In the genomic region with DNA sequence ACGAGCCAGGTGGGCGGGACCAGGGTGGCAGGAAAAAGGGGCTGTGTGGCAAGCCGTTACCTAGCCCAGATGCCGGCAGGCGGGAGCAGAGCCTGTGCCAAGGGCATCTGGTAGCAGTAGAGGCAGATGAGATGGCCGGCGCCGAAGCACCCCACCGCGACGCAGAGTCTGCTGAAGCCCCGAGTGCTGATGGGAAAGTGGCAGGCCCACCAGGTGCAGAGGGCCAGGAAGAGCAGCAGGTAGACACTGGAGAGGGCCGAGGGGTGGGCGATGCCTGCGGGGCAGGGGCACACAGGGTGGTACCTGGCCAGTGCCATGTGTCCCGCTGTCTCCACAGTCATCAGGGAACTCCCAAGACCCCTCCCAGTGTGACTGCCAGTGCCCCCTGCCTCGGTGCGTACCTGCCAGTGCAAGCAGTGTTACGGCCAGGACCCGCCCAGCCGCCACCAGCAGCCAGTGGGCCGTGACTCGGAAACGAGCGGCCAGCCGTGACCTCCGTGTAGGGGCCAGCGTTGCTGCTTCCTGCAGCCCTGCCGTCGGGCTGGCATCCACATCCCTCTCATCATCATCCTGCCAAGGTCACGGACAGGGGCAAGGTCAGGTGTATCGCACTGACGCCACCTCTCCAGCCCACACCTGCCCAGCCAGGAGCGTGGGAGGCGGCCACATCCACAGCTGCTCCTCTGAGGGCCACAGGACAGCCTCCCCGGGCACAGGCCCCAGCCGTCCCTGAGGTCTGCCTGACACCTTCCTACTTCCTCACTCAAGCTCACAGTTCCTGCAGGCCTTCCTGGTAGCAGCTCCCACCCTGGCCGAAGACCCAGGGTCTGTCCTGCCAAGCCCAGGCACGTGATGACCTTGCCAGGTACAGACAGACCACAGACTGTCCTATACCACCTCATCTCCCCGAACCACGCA, we compare ENCODE assay signal across 1 cellular context.
TF ChIP-seq lines count a peak whose summit lies in the region.

No MANE protein-coding gene starts in this region.

TF ChIP-seq in HepG2, 621 proteins besides CTCF, POLR2A, EP300 and RAD21 (continues in another document):
- TF ChIP-seq PCBP1 (IDR thresholded peaks at IDR 0.05; ENCODE audit: borderline replicate concordance, low read depth, low read length) (no peak), HOXD1 (CRISPR knock-in tag; IDR thresholded peaks at IDR 0.05) (no peak), POLR2G (IDR thresholded peaks at IDR 0.05; ENCODE audit: low read depth, low read length) (0 out of 2 replicates have a peak, but pooled peaks have one; percentile 15), NFKBIZ (CRISPR knock-in tag; IDR thresholded peaks at IDR 0.05) (no peak), MXI1 (IDR thresholded peaks at IDR 0.05; ENCODE audit: borderline replicate concordance, low read depth, low read length) (no peak), FOSL2 (CRISPR knock-in tag; IDR thresholded peaks at IDR 0.05) (no peak), HMG20B (CRISPR knock-in tag; conservative IDR thresholded peaks at IDR 0.05) (no peak), FOXC1 (CRISPR knock-in tag; IDR thresholded peaks at IDR 0.05; ENCODE audit: borderline replicate concordance) (no peak), PHF21A (CRISPR knock-in tag; IDR thresholded peaks at IDR 0.05) (no peak), ATF7-NPFF (CRISPR knock-in tag; IDR thresholded peaks at IDR 0.05; ENCODE audit: low read depth) (no peak), HNRNPL (IDR thresholded peaks at IDR 0.05; ENCODE audit: low read depth, low read length) (peak; percentile 49; the same call in 1 of the 2 replicates), PCBP2 (optimal IDR thresholded peaks at IDR 0.05; ENCODE audit: low read depth, low read length, poor library complexity, severe bottlenecking) (no peak), ZIK1 (CRISPR knock-in tag; IDR thresholded peaks at IDR 0.05; ENCODE audit: borderline replicate concordance, low read depth) (no peak), EEA1 (CRISPR knock-in tag; IDR thresholded peaks at IDR 0.05; ENCODE audit: borderline replicate concordance) (no peak), MYNN (CRISPR knock-in tag; IDR thresholded peaks at IDR 0.05; ENCODE audit: low read depth) (no peak), ZFP36 (IDR thresholded peaks at IDR 0.05; ENCODE audit: borderline replicate concordance, low read depth, low read length, partially characterized antibody) (no peak)
- TF ChIP-seq, protein P1, sequence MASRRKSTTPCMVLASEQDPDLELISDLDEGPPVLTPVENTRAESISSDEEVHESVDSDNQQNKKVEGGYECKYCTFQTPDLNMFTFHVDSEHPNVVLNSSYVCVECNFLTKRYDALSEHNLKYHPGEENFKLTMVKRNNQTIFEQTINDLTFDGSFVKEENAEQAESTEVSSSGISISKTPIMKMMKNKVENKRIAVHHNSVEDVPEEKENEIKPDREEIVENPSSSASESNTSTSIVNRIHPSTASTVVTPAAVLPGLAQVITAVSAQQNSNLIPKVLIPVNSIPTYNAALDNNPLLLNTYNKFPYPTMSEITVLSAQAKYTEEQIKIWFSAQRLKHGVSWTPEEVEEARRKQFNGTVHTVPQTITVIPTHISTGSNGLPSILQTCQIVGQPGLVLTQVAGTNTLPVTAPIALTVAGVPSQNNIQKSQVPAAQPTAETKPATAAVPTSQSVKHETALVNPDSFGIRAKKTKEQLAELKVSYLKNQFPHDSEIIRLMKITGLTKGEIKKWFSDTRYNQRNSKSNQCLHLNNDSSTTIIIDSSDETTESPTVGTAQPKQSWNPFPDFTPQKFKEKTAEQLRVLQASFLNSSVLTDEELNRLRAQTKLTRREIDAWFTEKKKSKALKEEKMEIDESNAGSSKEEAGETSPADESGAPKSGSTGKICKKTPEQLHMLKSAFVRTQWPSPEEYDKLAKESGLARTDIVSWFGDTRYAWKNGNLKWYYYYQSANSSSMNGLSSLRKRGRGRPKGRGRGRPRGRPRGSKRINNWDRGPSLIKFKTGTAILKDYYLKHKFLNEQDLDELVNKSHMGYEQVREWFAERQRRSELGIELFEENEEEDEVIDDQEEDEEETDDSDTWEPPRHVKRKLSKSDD (CRISPR knock-in tag; IDR thresholded peaks at IDR 0.05; ENCODE audit: low read depth) = no peak
- TF ChIP-seq, protein P2, sequence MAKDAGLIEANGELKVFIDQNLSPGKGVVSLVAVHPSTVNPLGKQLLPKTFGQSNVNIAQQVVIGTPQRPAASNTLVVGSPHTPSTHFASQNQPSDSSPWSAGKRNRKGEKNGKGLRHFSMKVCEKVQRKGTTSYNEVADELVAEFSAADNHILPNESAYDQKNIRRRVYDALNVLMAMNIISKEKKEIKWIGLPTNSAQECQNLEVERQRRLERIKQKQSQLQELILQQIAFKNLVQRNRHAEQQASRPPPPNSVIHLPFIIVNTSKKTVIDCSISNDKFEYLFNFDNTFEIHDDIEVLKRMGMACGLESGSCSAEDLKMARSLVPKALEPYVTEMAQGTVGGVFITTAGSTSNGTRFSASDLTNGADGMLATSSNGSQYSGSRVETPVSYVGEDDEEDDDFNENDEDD (CRISPR knock-in tag; IDR thresholded peaks at IDR 0.05; ENCODE audit: borderline replicate concordance) = no peak
- TF ChIP-seq, protein P3, sequence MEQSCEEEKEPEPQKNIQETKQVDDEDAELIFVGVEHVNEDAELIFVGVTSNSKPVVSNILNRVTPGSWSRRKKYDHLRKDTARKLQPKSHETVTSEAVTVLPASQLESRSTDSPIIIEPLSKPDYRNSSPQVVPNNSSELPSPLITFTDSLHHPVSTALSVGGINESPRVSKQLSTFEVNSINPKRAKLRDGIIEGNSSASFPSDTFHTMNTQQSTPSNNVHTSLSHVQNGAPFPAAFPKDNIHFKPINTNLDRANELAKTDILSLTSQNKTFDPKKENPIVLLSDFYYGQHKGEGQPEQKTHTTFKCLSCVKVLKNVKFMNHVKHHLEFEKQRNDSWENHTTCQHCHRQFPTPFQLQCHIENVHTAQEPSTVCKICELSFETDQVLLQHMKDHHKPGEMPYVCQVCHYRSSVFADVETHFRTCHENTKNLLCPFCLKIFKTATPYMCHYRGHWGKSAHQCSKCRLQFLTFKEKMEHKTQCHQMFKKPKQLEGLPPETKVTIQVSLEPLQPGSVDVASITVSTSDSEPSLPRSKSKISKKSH (CRISPR knock-in tag; IDR thresholded peaks at IDR 0.05; ENCODE audit: borderline replicate concordance) = 0 out of 2 replicates have a peak, but pooled peaks have one; percentile 14
- TF ChIP-seq, protein P4, sequence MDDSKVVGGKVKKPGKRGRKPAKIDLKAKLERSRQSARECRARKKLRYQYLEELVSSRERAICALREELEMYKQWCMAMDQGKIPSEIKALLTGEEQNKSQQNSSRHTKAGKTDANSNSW (CRISPR knock-in tag; IDR thresholded peaks at IDR 0.05; ENCODE audit: borderline replicate concordance) = no peak
- TF ChIP-seq, protein P5, sequence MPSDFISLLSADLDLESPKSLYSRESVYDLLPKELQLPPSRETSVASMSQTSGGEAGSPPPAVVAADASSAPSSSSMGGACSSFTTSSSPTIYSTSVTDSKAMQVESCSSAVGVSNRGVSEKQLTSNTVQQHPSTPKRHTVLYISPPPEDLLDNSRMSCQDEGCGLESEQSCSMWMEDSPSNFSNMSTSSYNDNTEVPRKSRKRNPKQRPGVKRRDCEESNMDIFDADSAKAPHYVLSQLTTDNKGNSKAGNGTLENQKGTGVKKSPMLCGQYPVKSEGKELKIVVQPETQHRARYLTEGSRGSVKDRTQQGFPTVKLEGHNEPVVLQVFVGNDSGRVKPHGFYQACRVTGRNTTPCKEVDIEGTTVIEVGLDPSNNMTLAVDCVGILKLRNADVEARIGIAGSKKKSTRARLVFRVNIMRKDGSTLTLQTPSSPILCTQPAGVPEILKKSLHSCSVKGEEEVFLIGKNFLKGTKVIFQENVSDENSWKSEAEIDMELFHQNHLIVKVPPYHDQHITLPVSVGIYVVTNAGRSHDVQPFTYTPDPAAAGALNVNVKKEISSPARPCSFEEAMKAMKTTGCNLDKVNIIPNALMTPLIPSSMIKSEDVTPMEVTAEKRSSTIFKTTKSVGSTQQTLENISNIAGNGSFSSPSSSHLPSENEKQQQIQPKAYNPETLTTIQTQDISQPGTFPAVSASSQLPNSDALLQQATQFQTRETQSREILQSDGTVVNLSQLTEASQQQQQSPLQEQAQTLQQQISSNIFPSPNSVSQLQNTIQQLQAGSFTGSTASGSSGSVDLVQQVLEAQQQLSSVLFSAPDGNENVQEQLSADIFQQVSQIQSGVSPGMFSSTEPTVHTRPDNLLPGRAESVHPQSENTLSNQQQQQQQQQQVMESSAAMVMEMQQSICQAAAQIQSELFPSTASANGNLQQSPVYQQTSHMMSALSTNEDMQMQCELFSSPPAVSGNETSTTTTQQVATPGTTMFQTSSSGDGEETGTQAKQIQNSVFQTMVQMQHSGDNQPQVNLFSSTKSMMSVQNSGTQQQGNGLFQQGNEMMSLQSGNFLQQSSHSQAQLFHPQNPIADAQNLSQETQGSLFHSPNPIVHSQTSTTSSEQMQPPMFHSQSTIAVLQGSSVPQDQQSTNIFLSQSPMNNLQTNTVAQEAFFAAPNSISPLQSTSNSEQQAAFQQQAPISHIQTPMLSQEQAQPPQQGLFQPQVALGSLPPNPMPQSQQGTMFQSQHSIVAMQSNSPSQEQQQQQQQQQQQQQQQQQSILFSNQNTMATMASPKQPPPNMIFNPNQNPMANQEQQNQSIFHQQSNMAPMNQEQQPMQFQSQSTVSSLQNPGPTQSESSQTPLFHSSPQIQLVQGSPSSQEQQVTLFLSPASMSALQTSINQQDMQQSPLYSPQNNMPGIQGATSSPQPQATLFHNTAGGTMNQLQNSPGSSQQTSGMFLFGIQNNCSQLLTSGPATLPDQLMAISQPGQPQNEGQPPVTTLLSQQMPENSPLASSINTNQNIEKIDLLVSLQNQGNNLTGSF (CRISPR knock-in tag; IDR thresholded peaks at IDR 0.05) = no peak
- TF ChIP-seq, protein P6, sequence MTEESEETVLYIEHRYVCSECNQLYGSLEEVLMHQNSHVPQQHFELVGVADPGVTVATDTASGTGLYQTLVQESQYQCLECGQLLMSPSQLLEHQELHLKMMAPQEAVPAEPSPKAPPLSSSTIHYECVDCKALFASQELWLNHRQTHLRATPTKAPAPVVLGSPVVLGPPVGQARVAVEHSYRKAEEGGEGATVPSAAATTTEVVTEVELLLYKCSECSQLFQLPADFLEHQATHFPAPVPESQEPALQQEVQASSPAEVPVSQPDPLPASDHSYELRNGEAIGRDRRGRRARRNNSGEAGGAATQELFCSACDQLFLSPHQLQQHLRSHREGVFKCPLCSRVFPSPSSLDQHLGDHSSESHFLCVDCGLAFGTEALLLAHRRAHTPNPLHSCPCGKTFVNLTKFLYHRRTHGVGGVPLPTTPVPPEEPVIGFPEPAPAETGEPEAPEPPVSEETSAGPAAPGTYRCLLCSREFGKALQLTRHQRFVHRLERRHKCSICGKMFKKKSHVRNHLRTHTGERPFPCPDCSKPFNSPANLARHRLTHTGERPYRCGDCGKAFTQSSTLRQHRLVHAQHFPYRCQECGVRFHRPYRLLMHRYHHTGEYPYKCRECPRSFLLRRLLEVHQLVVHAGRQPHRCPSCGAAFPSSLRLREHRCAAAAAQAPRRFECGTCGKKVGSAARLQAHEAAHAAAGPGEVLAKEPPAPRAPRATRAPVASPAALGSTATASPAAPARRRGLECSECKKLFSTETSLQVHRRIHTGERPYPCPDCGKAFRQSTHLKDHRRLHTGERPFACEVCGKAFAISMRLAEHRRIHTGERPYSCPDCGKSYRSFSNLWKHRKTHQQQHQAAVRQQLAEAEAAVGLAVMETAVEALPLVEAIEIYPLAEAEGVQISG (CRISPR knock-in tag; IDR thresholded peaks at IDR 0.05) = no peak
- TF ChIP-seq, protein P7, sequence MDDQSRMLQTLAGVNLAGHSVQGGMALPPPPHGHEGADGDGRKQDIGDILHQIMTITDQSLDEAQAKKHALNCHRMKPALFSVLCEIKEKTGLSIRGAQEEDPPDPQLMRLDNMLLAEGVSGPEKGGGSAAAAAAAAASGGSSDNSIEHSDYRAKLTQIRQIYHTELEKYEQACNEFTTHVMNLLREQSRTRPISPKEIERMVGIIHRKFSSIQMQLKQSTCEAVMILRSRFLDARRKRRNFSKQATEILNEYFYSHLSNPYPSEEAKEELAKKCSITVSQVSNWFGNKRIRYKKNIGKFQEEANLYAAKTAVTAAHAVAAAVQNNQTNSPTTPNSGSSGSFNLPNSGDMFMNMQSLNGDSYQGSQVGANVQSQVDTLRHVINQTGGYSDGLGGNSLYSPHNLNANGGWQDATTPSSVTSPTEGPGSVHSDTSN (CRISPR knock-in tag; IDR thresholded peaks at IDR 0.05; ENCODE audit: borderline replicate concordance) = no peak
- TF ChIP-seq, protein P8, sequence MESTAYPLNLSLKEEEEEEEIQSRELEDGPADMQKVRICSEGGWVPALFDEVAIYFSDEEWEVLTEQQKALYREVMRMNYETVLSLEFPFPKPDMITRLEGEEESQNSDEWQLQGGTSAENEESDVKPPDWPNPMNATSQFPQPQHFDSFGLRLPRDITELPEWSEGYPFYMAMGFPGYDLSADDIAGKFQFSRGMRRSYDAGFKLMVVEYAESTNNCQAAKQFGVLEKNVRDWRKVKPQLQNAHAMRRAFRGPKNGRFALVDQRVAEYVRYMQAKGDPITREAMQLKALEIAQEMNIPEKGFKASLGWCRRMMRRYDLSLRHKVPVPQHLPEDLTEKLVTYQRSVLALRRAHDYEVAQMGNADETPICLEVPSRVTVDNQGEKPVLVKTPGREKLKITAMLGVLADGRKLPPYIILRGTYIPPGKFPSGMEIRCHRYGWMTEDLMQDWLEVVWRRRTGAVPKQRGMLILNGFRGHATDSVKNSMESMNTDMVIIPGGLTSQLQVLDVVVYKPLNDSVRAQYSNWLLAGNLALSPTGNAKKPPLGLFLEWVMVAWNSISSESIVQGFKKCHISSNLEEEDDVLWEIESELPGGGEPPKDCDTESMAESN (CRISPR knock-in tag; conservative IDR thresholded peaks at IDR 0.05) = no peak
- TF ChIP-seq, protein P9, sequence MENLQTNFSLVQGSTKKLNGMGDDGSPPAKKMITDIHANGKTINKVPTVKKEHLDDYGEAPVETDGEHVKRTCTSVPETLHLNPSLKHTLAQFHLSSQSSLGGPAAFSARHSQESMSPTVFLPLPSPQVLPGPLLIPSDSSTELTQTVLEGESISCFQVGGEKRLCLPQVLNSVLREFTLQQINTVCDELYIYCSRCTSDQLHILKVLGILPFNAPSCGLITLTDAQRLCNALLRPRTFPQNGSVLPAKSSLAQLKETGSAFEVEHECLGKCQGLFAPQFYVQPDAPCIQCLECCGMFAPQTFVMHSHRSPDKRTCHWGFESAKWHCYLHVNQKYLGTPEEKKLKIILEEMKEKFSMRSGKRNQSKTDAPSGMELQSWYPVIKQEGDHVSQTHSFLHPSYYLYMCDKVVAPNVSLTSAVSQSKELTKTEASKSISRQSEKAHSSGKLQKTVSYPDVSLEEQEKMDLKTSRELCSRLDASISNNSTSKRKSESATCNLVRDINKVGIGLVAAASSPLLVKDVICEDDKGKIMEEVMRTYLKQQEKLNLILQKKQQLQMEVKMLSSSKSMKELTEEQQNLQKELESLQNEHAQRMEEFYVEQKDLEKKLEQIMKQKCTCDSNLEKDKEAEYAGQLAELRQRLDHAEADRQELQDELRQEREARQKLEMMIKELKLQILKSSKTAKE (CRISPR knock-in tag; IDR thresholded peaks at IDR 0.05; ENCODE audit: borderline replicate concordance) = no peak
- TF ChIP-seq, protein P10, sequence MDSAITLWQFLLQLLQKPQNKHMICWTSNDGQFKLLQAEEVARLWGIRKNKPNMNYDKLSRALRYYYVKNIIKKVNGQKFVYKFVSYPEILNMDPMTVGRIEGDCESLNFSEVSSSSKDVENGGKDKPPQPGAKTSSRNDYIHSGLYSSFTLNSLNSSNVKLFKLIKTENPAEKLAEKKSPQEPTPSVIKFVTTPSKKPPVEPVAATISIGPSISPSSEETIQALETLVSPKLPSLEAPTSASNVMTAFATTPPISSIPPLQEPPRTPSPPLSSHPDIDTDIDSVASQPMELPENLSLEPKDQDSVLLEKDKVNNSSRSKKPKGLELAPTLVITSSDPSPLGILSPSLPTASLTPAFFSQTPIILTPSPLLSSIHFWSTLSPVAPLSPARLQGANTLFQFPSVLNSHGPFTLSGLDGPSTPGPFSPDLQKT (CRISPR knock-in tag; IDR thresholded peaks at IDR 0.05; ENCODE audit: borderline replicate concordance) = no peak
